ENCODE assay signal across 35 cellular contexts in genomic region chr13:91643394-91643793, GRCh38.
"Had no signal": no experiment of that assay in that cellular context is flagged by ENCODE, and none has a peak within 500 bp of the region (broad histone marks: within the 10 kb centered on the region; RNA-seq: fewer than 3 reads in every experiment).

No MANE protein-coding gene starts in this region.

- H3K9me3 ChIP-seq: MG63 had no signal

- H3K4me3 ChIP-seq: MG63 had no signal

- H3K36me3 ChIP-seq: MG63 had no signal

- DNase-seq: Karpas-422, Kasumi-1, MG63, MM.1S, MV-4-11, NCI-H1048, NCI-H1092, NCI-H1092 treated with DMSO at 0.1 percent for 48 hours, NCI-H1105, NCI-H1105 treated with DMSO at 0.1 percent for 48 hours, NCI-H1417, NCI-H1417 treated with DMSO at 0.1 percent for 48 hours, NCI-H1436, NCI-H1436 treated with DMSO at 0.1 percent for 48 hours, NCI-H146, NCI-H1694, NCI-H1694 treated with DMSO at 0.1 percent for 48 hours, NCI-H187, NCI-H187 treated with DMSO at 0.1 percent for 48 hours, NCI-H1930, NCI-H2029, NCI-H2029 treated with DMSO at 0.1 percent for 48 hours, NCI-H2081, NCI-H2081 treated with DMSO at 0.1 percent for 48 hours, NCI-H2107, NCI-H2171, NCI-H2171 treated with DMSO at 0.1 percent for 48 hours, NCI-H2227 treated with DMSO at 0.1 percent for 48 hours, NCI-H226, NCI-H345, NCI-H446, NCI-H446 treated with DMSO at 0.1 percent for 48 hours, NCI-H510A, NCI-H510A treated with DMSO at 0.1 percent for 48 hours, NCI-H524 had no signal

- H3K27me3 ChIP-seq: MG63 had no signal
